In genomic region chr2:133416756-133417155, GRCh38 we compare ENCODE assay signal across 34 cellular contexts.
"Had no signal": no experiment of that assay in that cellular context is flagged by ENCODE, and none has a peak within 500 bp of the region (broad histone marks: within the 10 kb centered on the region; RNA-seq: fewer than 3 reads in every experiment).

No MANE protein-coding gene starts in this region.

- H3K4me1 Mint-ChIP-seq: activated B cell treated with CpG ODN at 0.5 μM for 24 hours, T-cell, T-helper 17 cell had no signal

- H3K9me3 Mint-ChIP-seq: activated B cell treated with CpG ODN at 0.5 μM for 24 hours; activated CD4-positive, alpha-beta memory T cell treated with anti-CD3 and anti-CD28 coated beads for 36 hours; activated naive CD4-positive, alpha-beta T cell treated with anti-CD3 and anti-CD28 coated beads for 36 hours; activated T-cell treated with anti-CD3 and anti-CD28 coated beads, Interleukin-2, amount 50 U/mL, for 4 hours; activated T-helper 1 cell treated with anti-CD3 and anti-CD28 coated beads, Interleukin-12 subunit alpha, Interleukin-12 subunit beta, Interleukin-2, Interleukin-4 antibody, amounts not matched to agents 30 ng/mL and 10 ng/mL and 1 ng/mL, durations not matched to agents 14 hours and 24 hours and 36 hours had no signal

- H3K4me3 Mint-ChIP-seq: activated B cell treated with CpG ODN at 0.5 μM for 24 hours; activated CD4-positive, alpha-beta memory T cell treated with anti-CD3 and anti-CD28 coated beads for 36 hours; activated naive CD4-positive, alpha-beta T cell treated with anti-CD3 and anti-CD28 coated beads for 36 hours; activated T-cell treated with anti-CD3 and anti-CD28 coated beads, Interleukin-2, amount 50 U/mL, for 4 hours; activated T-helper 1 cell treated with anti-CD3 and anti-CD28 coated beads, Interleukin-12 subunit alpha, Interleukin-12 subunit beta, Interleukin-2, Interleukin-4 antibody, amounts not matched to agents 30 ng/mL and 10 ng/mL and 1 ng/mL, durations not matched to agents 14 hours and 24 hours and 36 hours; T-cell; T-helper 17 cell had no signal

- DNase-seq: activated B cell treated with CpG ODN at 0.5 μM for 24 hours; activated CD4-positive, alpha-beta memory T cell treated with anti-CD3 and anti-CD28 coated beads for 36 hours; activated CD4-positive, alpha-beta T cell treated with anti-CD3 and anti-CD28 coated beads for 4 hours; activated CD4-positive, alpha-beta T cell treated with anti-CD3 and anti-CD28 coated beads, Interleukin-2, amount 50 U/mL, for 1 hour; activated CD4-positive, CD25-positive, alpha-beta regulatory T cell treated with anti-CD3 and anti-CD28 coated beads, Interleukin-2, amount 50 U/mL, for 72 hours; activated CD8-positive, alpha-beta memory T cell treated with anti-CD3 and anti-CD28 coated beads, Interleukin-2, amount 50 U/mL, for 4 hours; activated gamma-delta T cell treated with Interleukin-2 at 50 U/mL for 16 hours; activated naive CD4-positive, alpha-beta T cell treated with anti-CD3 and anti-CD28 coated beads for 36 hours; activated T-cell treated with anti-CD3 and anti-CD28 coated beads for 4 hours; activated T-cell treated with anti-CD3 and anti-CD28 coated beads, Interleukin-2, amount 50 U/mL, for 4 hours; anterior cingulate cortex; brain microvascular endothelial cell; KG1; NCI-H1092 treated with DMSO at 0.1 percent for 48 hours; NCI-H1417; NCI-H146; NCI-H187; NCI-H2029 treated with DMSO at 0.1 percent for 48 hours; NCI-H2107; NCI-H2171; NCI-H510A; NCI-H526; NCI-H748 treated with DMSO at 0.1 percent for 48 hours; NK-92 treated with Interleukin-12 subunit alpha and Interleukin-12 subunit beta, amount 100 ng/mL, for 24 hours; PC-3; Peyer's patch; RPMI8226; T-cell; T-helper 17 cell had no signal

- H3K27ac ChIP-seq: brain microvascular endothelial cell, Peyer's patch, SJSA1, VCaP had no signal

- H3K27ac Mint-ChIP-seq: activated B cell treated with CpG ODN at 0.5 μM for 24 hours; activated CD4-positive, alpha-beta memory T cell treated with anti-CD3 and anti-CD28 coated beads for 36 hours; activated naive CD4-positive, alpha-beta T cell treated with anti-CD3 and anti-CD28 coated beads for 36 hours; activated naive CD4-positive, alpha-beta T cell treated with anti-CD3 and anti-CD28 coated beads, Interleukin-2, amount 50 U/mL, for 72 hours; activated T-helper 1 cell treated with anti-CD3 and anti-CD28 coated beads, Interleukin-12 subunit alpha, Interleukin-12 subunit beta, Interleukin-2, Interleukin-4 antibody, amounts not matched to agents 30 ng/mL and 10 ng/mL and 1 ng/mL, durations not matched to agents 14 hours and 24 hours and 36 hours; T-cell; T-helper 17 cell had no signal

- H3K36me3 ChIP-seq: brain microvascular endothelial cell, Peyer's patch, SJSA1 had no signal

- H3K4me3 ChIP-seq: Peyer's patch, SJSA1 had no signal

- H3K36me3 Mint-ChIP-seq: activated CD4-positive, alpha-beta memory T cell treated with anti-CD3 and anti-CD28 coated beads for 36 hours; activated naive CD4-positive, alpha-beta T cell treated with anti-CD3 and anti-CD28 coated beads, Interleukin-2, amount 50 U/mL, for 72 hours; T-cell had no signal

- H3K27me3 ChIP-seq: brain microvascular endothelial cell, Peyer's patch, SJSA1 had no signal

- H3K9me3 ChIP-seq: Peyer's patch, SJSA1 had no signal

- ATAC-seq: activated naive CD4-positive, alpha-beta T cell treated with anti-CD3 and anti-CD28 coated beads, Interleukin-2, amount 50 U/mL, for 72 hours; activated T-cell treated with anti-CD3 and anti-CD28 coated beads, Interleukin-2, amount 50 U/mL, for 4 hours; PC-3; SK-N-SH treated with all-trans-retinoic acid at 6 μM for 48 hours; T-cell; T-helper 17 cell had no signal

- H3K27me3 Mint-ChIP-seq: activated B cell treated with CpG ODN at 0.5 μM for 24 hours; activated CD4-positive, alpha-beta memory T cell treated with anti-CD3 and anti-CD28 coated beads for 36 hours had no signal
